ENCODE assay signal across 20 cellular contexts in the genomic region with DNA sequence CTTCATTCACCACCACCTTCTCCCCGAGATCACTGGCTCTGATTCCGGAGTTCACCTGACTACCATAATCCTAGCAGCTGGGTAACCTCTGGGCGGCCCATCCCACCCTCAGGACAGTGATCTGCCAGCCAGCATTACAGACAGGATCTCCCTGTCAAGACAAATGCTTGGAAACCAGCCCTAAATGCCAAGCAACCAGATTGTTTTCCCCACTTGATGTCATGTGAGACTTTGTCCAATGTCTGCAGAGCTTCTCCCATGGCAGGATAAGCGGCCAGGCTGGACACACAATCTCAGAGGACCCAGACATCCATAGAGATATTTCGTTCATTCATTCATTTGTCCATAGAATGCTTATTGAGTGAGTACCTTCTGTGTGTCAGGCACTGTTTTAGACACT. TPM values are rescaled to one million over a fixed set of nuclear protein-coding genes. Genes with fewer than 3 reads are reported as not detected.
A peak's percentile ranks its signal among the peaks of the same experiment; 100 is the strongest.
DNase-seq lines count a peak whose midpoint lies in the region; ATAC-seq and TF ChIP-seq lines count a peak whose summit lies in the region.
"Had no signal": no experiment of that assay in that cellular context is flagged by ENCODE, and none has a peak within 500 bp of the region (broad histone marks: within the 10 kb centered on the region; RNA-seq: fewer than 3 reads in every experiment).

No MANE protein-coding gene starts in this region.

- H3K4me3 ChIP-seq in sigmoid colon: no peak overlapping the region
- H3K4me3 ChIP-seq: A549, GM23248 had no signal

- ATAC-seq in Right ventricle myocardium inferior (peak; percentile 20), left cardiac atrium (no peak), GM19395 (IDR thresholded peaks at IDR 0.05; ENCODE audit: unreplicated experiment) (no peak), HG02884 (IDR thresholded peaks at IDR 0.05; ENCODE audit: unreplicated experiment) (no peak)
- ATAC-seq: A549, HCT116 had no signal

- peaks cover 0 to 9% (median 8%) of the 10 kb centered on the region in 4 donors for H3K4me1 ChIP-seq in sigmoid colon
- H3K4me1 ChIP-seq: BE2C had no signal

- DNase-seq in Right ventricle myocardium inferior (ENCODE audit: missing footprints): no peak
- DNase-seq in left cardiac atrium: no peak
- DNase-seq in islet precursor cell: peak; percentile 31
- DNase-seq in sigmoid colon: peak; percentile 17
- no peak for DNase-seq in DMS53 (lab: John Stamatoyannopoulos, UW)
- DNase-seq: 8988T; ACHN; AML-193; BE2C; C1 segment of cervical spinal cord; Calu3; CD4-positive, alpha-beta memory T cell; COR-L47; DND-41; GM23248; H7 had no signal

- TF ChIP-seq CTCF in sigmoid colon (IDR thresholded peaks at IDR 0.05): no peak

- no peak overlapping the region for H3K27ac ChIP-seq in sigmoid colon
- H3K27ac ChIP-seq: A549, GM23248 had no signal

- H3K9me3 ChIP-seq in sigmoid colon: no peaks in the 10 kb centered on the region
- H3K9me3 ChIP-seq: A549, BE2C had no signal

- 77 to 88% methylated on average over 5 of the region's 5 CpGs for WGBS in sigmoid colon, 2 donors

- no peak for TF ChIP-seq EP300 in sigmoid colon (IDR thresholded peaks at IDR 0.05)

- no peak for TF ChIP-seq POLR2A in sigmoid colon (IDR thresholded peaks at IDR 0.05)

- H3K27me3 ChIP-seq in sigmoid colon: no peaks in the 10 kb centered on the region
- H3K27me3 ChIP-seq: BE2C had no signal

- no peaks in the 10 kb centered on the region for H3K36me3 ChIP-seq in sigmoid colon
- H3K36me3 ChIP-seq: BE2C had no signal

- intact Hi-C loops in Right ventricle myocardium inferior (cut with DNase I): no loop called here
- intact Hi-C loops in left cardiac atrium (cut with DNase I): loop anchor here in 1 of 2 donors (10.0 kb wide), 1 partner anchor 493 kb away; no protein-coding TSS in a partner anchor
- intact Hi-C loops in sigmoid colon (cut with DNase I): no loop called here

RNA-seq across cellular contexts. Expression of a gene that starts 32.5 kb away (rescaled TPM):
- total RNA-seq in Right ventricle myocardium inferior: not detected
- total RNA-seq in left cardiac atrium: not detected
- total RNA-seq in sigmoid colon: not detected
- polyA plus RNA-seq in sigmoid colon: not detected
- total RNA-seq: Calu3; CD4-positive, alpha-beta memory T cell; GM23248 had no signal
- polyA plus RNA-seq: A549; CD4-positive, alpha-beta memory T cell; GM23248 had no signal

Comparison
In these comparisons a context has a peak if more than half of its experiments do, and no peak if none do; other contexts are left out.
1. DNase-seq: peak in islet precursor cell (single experiment) and sigmoid colon (single experiment); none in Right ventricle myocardium inferior (single experiment), left cardiac atrium (single experiment) and DMS53 (single experiment).